9 cellular contexts compared by ENCODE assay signal in the genomic region with DNA sequence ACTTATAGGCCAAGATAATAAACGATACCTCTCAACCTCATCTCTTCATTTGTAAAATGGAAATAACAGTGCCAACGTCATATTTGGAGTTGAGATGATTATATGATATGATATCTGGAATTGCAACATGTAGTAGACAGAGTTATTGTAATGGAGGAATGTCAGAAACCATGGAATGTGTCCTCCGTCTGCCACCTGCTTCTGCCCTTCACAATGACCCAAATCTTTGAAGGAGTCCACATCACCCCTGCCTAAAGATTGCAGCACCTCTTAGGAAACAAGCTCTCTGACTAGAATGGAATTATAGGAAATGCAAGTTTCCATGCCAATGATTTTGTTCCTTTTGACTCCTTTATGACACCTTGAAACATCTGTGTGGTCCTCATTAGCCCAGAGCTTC.
"Had no signal": no experiment of that assay in that cellular context is flagged by ENCODE, and none has a peak within 500 bp of the region (broad histone marks: within the 10 kb centered on the region; RNA-seq: fewer than 3 reads in every experiment).

No MANE protein-coding gene starts in this region.

- H3K4me3 ChIP-seq: GM23248, GM23338, HAP-1 had no signal

- H3K4me2 ChIP-seq: GM23338 had no signal

- H3K4me1 ChIP-seq: HAP-1 had no signal

- DNase-seq: GM23248, GOT3, H7, H9, HCEC 1CT, HFFc6 had no signal

- H3K36me3 ChIP-seq: HAP-1 had no signal

- H3K27ac ChIP-seq: GM23248 had no signal

- H3K9ac ChIP-seq: GM23248 had no signal

- ATAC-seq: GM23338, HCT116 had no signal

- H2AFZ ChIP-seq: GM23248, GM23338 had no signal
